In the genomic region with DNA sequence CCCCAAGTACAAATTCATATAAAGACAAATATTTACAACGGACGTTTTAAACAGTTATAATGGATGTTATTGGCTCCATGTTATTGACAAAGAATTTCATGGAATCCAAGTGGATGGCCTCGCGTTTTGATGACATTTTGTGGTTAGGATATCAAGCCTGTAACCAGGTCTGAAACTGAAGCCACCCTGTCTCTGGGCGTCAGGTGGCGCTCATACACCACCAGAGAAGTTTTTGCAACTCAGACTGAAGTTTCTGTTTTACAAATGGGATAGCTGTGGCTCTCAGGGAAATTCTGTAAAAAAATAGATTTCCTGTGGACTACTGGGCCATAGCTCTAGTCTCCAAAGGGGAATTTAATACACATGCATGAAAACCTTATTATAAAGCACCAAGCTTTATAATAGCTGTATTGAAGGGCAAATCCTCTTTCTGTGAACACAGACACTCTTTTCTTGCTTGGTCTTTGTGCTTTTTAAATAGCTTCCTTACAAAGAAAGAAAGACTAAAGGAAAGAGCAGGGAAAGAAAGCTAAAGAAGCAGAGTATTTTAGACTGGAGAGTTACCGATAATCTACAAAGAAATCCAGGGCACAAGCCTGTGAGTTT, we compare ENCODE assay signal across 8 cellular contexts.
DNase-seq lines count a peak whose midpoint lies in the region; ATAC-seq and TF ChIP-seq lines count a peak whose summit lies in the region.

No MANE protein-coding gene starts in this region.

- H3K9ac ChIP-seq in SK-N-MC (ENCODE audit: insufficient read length) (no peak overlapping the region), mesenchymal stem cell (ENCODE audit: low read length) (peak overlapping the region; percentile 1)

- H3K14ac ChIP-seq in mesenchymal stem cell (ENCODE audit: low read length in 2 of 2) = no peak overlapping the region

- H3K4me2 ChIP-seq in mesenchymal stem cell (ENCODE audit: low read length, poor library complexity, severe bottlenecking) = no peak overlapping the region

- no peak overlapping the region for H3K18ac ChIP-seq in mesenchymal stem cell (ENCODE audit: low read depth in 1 of 2, low read length in 2 of 2)

- H3K79me1 ChIP-seq in mesenchymal stem cell (replicated peaks; ENCODE audit: low read length, poor library complexity, severe bottlenecking) = no peaks in the 10 kb centered on the region

- H2BK15ac ChIP-seq in mesenchymal stem cell (ENCODE audit: low read depth, poor library complexity, severe bottlenecking) = no peak overlapping the region

- H2BK12ac ChIP-seq in mesenchymal stem cell (ENCODE audit: low read length in 2 of 2) = no peak overlapping the region

- WGBS in mesenchymal stem cell = 13% methylated on average over 7 of the region's 7 CpGs

- H3K9me3 ChIP-seq in SK-N-MC (ENCODE audit: low read depth, low read length) (no peaks in the 10 kb centered on the region), mesenchymal stem cell (ENCODE audit: control insufficient read depth, low read length) (no peaks in the 10 kb centered on the region), upper lobe of right lung (no peaks in the 10 kb centered on the region)

- peak; percentile 56 for TF ChIP-seq CTCF in upper lobe of right lung (IDR thresholded peaks at IDR 0.05)

- H2AK5ac ChIP-seq in mesenchymal stem cell (ENCODE audit: low read length, severe bottlenecking) = no peak overlapping the region

- H3K23ac ChIP-seq in mesenchymal stem cell (ENCODE audit: low read length in 2 of 2) = no peak overlapping the region

- no peak overlapping the region for H4K8ac ChIP-seq in mesenchymal stem cell (ENCODE audit: low read length)

- intact Hi-C loops in upper lobe of right lung (cut with DNase I) = loop anchor here (10.0 kb wide), 1 partner anchor 210 kb away; no protein-coding TSS in a partner anchor

- H3K4ac ChIP-seq in mesenchymal stem cell (ENCODE audit: low read depth in 1 of 2, low read length in 2 of 2) = no peak overlapping the region

- H3K4me3 ChIP-seq in SK-N-MC (no peak overlapping the region), mesenchymal stem cell (ENCODE audit: insufficient read depth in 1 of 2, low read depth in 1 of 2, low read length in 2 of 2) (no peak overlapping the region), upper lobe of right lung (no peak overlapping the region)

- H2BK5ac ChIP-seq in mesenchymal stem cell (ENCODE audit: low read depth, low read length, poor library complexity, severe bottlenecking) = no peak overlapping the region

- H2AFZ ChIP-seq in mesenchymal stem cell (ENCODE audit: low read depth, low read length) = no peak overlapping the region

- no peak overlapping the region for H4K91ac ChIP-seq in mesenchymal stem cell (ENCODE audit: low read length)

- no peak overlapping the region for H3K27ac ChIP-seq in SK-N-MC
- no peak overlapping the region for H3K27ac ChIP-seq in mesenchymal stem cell (ENCODE audit: low read length, poor library complexity, severe bottlenecking)
- no peak overlapping the region for H3K27ac ChIP-seq in upper lobe of right lung

- H3K27me3 ChIP-seq in mesenchymal stem cell (ENCODE audit: control insufficient read depth in 1 of 2, insufficient read depth in 1 of 2, low read length in 2 of 2) = peaks cover 8 to 23% of the 10 kb centered on the region in 2 experiments
- no peaks in the 10 kb centered on the region for H3K27me3 ChIP-seq in upper lobe of right lung

- H3K36me3 ChIP-seq in SK-N-MC (ENCODE audit: insufficient read depth, low read length) (no peaks in the 10 kb centered on the region), mesenchymal stem cell (ENCODE audit: control insufficient read depth in 1 of 2, insufficient read depth in 2 of 2, low read depth in 1 of 2, low read length in 2 of 2) (no peaks in the 10 kb centered on the region), upper lobe of right lung (no peaks in the 10 kb centered on the region)

- peaks cover 6% of the 10 kb centered on the region for H3K4me1 ChIP-seq in mesenchymal stem cell (ENCODE audit: control insufficient read depth, insufficient read depth, low read depth, low read length)
- H3K4me1 ChIP-seq in upper lobe of right lung = no peaks in the 10 kb centered on the region

- no peak overlapping the region for H2BK120ac ChIP-seq in mesenchymal stem cell (ENCODE audit: low read depth, low read length)

- peak; percentile 76 for ATAC-seq in GM19455 (IDR thresholded peaks at IDR 0.05; ENCODE audit: unreplicated experiment)
- ATAC-seq in upper lobe of right lung = peak; percentile 61

- DNase-seq in ELR (ENCODE audit: low read depth) (peak; percentile 66), HPDE6-E6E7 (ENCODE audit: extremely low spot score) (peak; percentile 34), SK-N-MC (ENCODE audit: low read depth, low spot score) (peak; percentile 24), dermis blood vessel endothelial cell (peak; percentile 69), mesenchymal stem cell (peak; percentile 72), upper lobe of right lung (no peak), NCI-H128 (lab: John Stamatoyannopoulos, UW; ENCODE audit: unreplicated experiment) (no peak)

Comparison
In these comparisons a context has a peak if more than half of its experiments do, and no peak if none do; other contexts are left out.
1. DNase-seq: peak in ELR (single experiment), HPDE6-E6E7 (single experiment), SK-N-MC (single experiment), dermis blood vessel endothelial cell (single experiment) and mesenchymal stem cell (single experiment); none in upper lobe of right lung (single experiment) and NCI-H128 (single experiment).